In genomic region chr3:22977650-22978289, GRCh38 we compare ENCODE assay signal across 15 cellular contexts.
DNase-seq lines count a peak whose midpoint lies in the region; ATAC-seq, FAIRE-seq and TF ChIP-seq lines count a peak whose summit lies in the region.
"Had no signal": no experiment of that assay in that cellular context is flagged by ENCODE, and none has a peak within 500 bp of the region (broad histone marks: within the 10 kb centered on the region; RNA-seq: fewer than 3 reads in every experiment).

No MANE protein-coding gene starts in this region.

- H3K27ac ChIP-seq in gastroesophageal sphincter, result no peak overlapping the region
- H3K27ac ChIP-seq: pancreas had no signal

- no peaks in the 10 kb centered on the region for H3K27me3 ChIP-seq in gastroesophageal sphincter
- H3K27me3 ChIP-seq: pancreas had no signal

- H3K4me1 ChIP-seq in gastroesophageal sphincter, result no peaks in the 10 kb centered on the region
- H3K4me1 ChIP-seq: pancreas had no signal

- H3K36me3 ChIP-seq in gastroesophageal sphincter, result no peaks in the 10 kb centered on the region
- H3K36me3 ChIP-seq: pancreas had no signal

- no peak for TF ChIP-seq POLR2A in gastroesophageal sphincter (IDR thresholded peaks at IDR 0.05)

- H3K9me3 ChIP-seq in gastroesophageal sphincter, result no peaks in the 10 kb centered on the region
- H3K9me3 ChIP-seq: pancreas had no signal

- no peak for TF ChIP-seq EP300 in gastroesophageal sphincter (IDR thresholded peaks at IDR 0.05)

- FAIRE-seq in D721Med (lab: Jason Lieb, UNC), result no peak
- FAIRE-seq: K562, pancreas had no signal

- WGBS in gastroesophageal sphincter (ENCODE audit: low coverage in 1 of 2), 2 donors, result 63 to 65% methylated on average over 3 of the region's 3 CpGs

- H3K4me3 ChIP-seq in gastroesophageal sphincter, result no peak overlapping the region
- H3K4me3 ChIP-seq: K562, pancreas had no signal

- ATAC-seq in GM18858 (IDR thresholded peaks at IDR 0.05; ENCODE audit: unreplicated experiment) (peak; percentile 67), GM21381 (IDR thresholded peaks at IDR 0.05; ENCODE audit: unreplicated experiment) (peak; percentile 73), HG03045 (IDR thresholded peaks at IDR 0.05; ENCODE audit: unreplicated experiment) (peak; percentile 62), gastroesophageal sphincter (peak; percentile 43)
- ATAC-seq: K562, pancreas had no signal

- DNase-seq in hepatic stellate cell (ENCODE audit: low spot score) (no peak), iPS-NIHi7 (ENCODE audit: extremely low spot score) (no peak), SIG-M5 treated with dmso at 0.1 percent for 504 hours (lab: John Stamatoyannopoulos, UW; ENCODE audit: unreplicated experiment) (no peak), D721Med (ENCODE audit: insufficient read length, low spot score) (no peak)
- DNase-seq: activated CD4-positive, alpha-beta T cell treated with anti-CD3 and anti-CD28 coated beads for 48 hours; activated gamma-delta T cell treated with Interleukin-2 at 50 U/mL for 16 hours; hypothalamus; NCI-H2029; pancreas; SW 1271 had no signal

- no peak for TF ChIP-seq CTCF in gastroesophageal sphincter (IDR thresholded peaks at IDR 0.05)
- TF ChIP-seq CTCF in D721Med (IDR thresholded peaks at IDR 0.05; ENCODE audit: insufficient read depth, missing control alignments), result no peak
